23 cellular contexts compared by ENCODE assay signal in genomic region chrX:88990882-88991582, GRCh38.
"Had no signal": no experiment of that assay in that cellular context is flagged by ENCODE, and none has a peak within 500 bp of the region (broad histone marks: within the 10 kb centered on the region; RNA-seq: fewer than 3 reads in every experiment).

No MANE protein-coding gene starts in this region.

- H3K79me2 ChIP-seq: parathyroid adenoma had no signal

- H2AFZ ChIP-seq: parathyroid adenoma had no signal

- H3K4me1 ChIP-seq: heart left ventricle, left ventricle myocardium inferior, lower lobe of right lung, parathyroid adenoma, psoas muscle, stomach had no signal

- H3K27me3 ChIP-seq: heart left ventricle, stomach had no signal

- H3K9me3 Mint-ChIP-seq: type B pancreatic cell had no signal

- H3K4me3 ChIP-seq: coronary artery, heart left ventricle, left ventricle myocardium inferior, lower lobe of right lung, psoas muscle, stomach had no signal

- ATAC-seq: esophagus mucosa, heart left ventricle, left cardiac atrium, lower lobe of right lung, natural killer cell, psoas muscle, sciatic nerve had no signal

- DNase-seq: effector CD4-positive, alpha-beta T cell; heart left ventricle; hippocampal formation; immature natural killer cell; kidney; left cardiac atrium; left ventricle myocardium inferior; lower lobe of right lung; natural killer cell; occipital lobe; psoas muscle; stimulated activated CD4-positive, alpha-beta T cell treated with anti-CD3 and anti-CD28 coated beads, Interleukin-2, amount 100 ng/mL, for 24 hours; stimulated activated CD4-positive, alpha-beta T cell treated with anti-CD3 and anti-CD28 coated beads, Interleukin-4, amount 100 ng/mL, for 4 hours; stimulated activated naive CD4-positive, alpha-beta T cell; stomach; substantia nigra had no signal

- H3K27me3 Mint-ChIP-seq: memory B cell, type B pancreatic cell had no signal

- H3K27ac Mint-ChIP-seq: immature natural killer cell, memory B cell, mesothelial cell of epicardium, natural killer cell had no signal

- H3K4me3 Mint-ChIP-seq: immature natural killer cell, memory B cell, mesothelial cell of epicardium, natural killer cell had no signal

- H3K9me3 ChIP-seq: heart left ventricle, left ventricle myocardium inferior, lower lobe of right lung, psoas muscle, stomach had no signal

- H3K36me3 ChIP-seq: heart left ventricle, left ventricle myocardium inferior, lower lobe of right lung, stomach had no signal

- H3K27ac ChIP-seq: coronary artery, heart left ventricle, left ventricle myocardium inferior, lower lobe of right lung, parathyroid adenoma, psoas muscle, stomach had no signal

- H3K9ac ChIP-seq: parathyroid adenoma had no signal

- H3K4me1 Mint-ChIP-seq: immature natural killer cell, memory B cell, natural killer cell had no signal

- H3K36me3 Mint-ChIP-seq: immature natural killer cell, memory B cell, natural killer cell, type B pancreatic cell had no signal
